Comparison of ENCODE assay signal across 1 cellular context in the genomic region with DNA sequence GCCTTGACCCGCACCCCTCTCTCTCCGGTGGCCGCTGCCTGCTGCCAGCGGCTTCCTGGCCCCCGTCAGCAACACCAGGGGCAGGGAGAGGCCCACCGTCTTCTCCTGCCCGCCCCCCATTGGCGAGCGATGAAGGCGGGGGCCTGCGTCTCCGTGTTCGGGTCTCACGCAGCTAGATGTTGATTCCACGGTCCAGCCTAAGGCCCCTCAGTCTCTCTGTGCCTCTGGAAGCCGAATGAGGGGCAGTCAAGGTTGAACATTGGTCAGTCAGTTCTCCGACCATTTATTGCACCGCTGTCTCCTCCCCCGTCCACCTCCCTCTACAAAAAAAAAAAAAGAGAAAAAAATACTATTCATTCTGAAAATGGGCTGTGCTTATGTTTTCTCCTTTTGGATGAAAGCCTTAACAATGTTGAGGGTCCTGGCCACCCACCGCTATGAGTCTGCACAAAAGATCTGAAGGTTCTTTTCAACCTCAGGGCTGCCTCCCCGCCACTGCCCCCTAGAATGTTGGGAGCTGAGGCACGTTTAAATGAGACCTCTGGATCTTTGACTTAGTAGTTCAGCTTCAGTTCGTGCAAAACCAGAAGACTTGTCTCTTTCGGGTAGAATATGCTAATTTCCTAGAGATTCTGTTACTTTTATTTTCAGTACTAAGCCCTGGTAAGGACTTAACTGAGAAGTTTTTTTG.
TF ChIP-seq lines count a peak whose summit lies in the region.

No MANE protein-coding gene starts in this region.

TF ChIP-seq in GM12878, 131 proteins besides CTCF, POLR2A, EP300 and RAD21 (continued from another document):
- TF ChIP-seq CUX1 (IDR thresholded peaks at IDR 0.05; ENCODE audit: insufficient replicate concordance, low read depth, low read length) (no peak), EGR1 (IDR thresholded peaks at IDR 0.05; ENCODE audit: borderline replicate concordance in 1 of 2, low read depth in 2 of 2, low read length in 2 of 2) (no peak), ZNF384 (IDR thresholded peaks at IDR 0.05; ENCODE audit: borderline replicate concordance, low read depth, low read length) (peak; percentile 61; the same call in 1 of the 2 replicates), JUNB (IDR thresholded peaks at IDR 0.05) (peak; percentile 21; the same call in 1 of the 2 replicates), ESRRA (IDR thresholded peaks at IDR 0.05; ENCODE audit: low read length) (no peak), CHD1 (IDR thresholded peaks at IDR 0.05; ENCODE audit: low read depth, low read length) (0 out of 2 replicates have a peak, but pooled peaks have one; percentile 78), E4F1 (IDR thresholded peaks at IDR 0.05; ENCODE audit: borderline replicate concordance, partially characterized antibody) (no peak), NR2F1 (conservative IDR thresholded peaks at IDR 0.05) (0 out of 2 replicates have a peak, but pooled peaks have one; percentile 12)
TF ChIP-seq in GM12878: peak in this region for 4.
